10 cellular contexts compared by ENCODE assay signal in the genomic region with DNA sequence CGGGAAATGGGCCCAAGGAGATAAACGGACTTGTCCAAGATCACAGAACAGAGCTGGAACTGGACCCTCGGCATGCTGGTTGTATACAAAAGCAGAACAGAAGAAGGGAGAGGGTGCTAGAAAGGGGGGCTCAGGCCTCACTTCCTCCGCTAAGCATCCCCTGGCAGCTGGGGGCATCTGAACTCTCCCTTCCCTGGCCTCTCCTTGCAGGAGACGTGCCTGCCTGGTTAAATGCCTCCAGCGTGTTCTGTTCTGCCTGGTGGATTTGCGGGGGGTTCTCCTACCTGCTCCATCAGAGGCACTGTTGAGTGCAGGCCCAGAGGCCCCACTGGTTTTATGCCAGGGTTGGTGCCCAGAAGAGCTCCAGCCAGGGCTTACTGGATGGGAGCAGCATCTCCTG.
A peak's percentile ranks its signal among the peaks of the same experiment; 100 is the strongest.
DNase-seq lines count a peak whose midpoint lies in the region; ATAC-seq, FAIRE-seq and TF ChIP-seq lines count a peak whose summit lies in the region.
"Had no signal": no experiment of that assay in that cellular context is flagged by ENCODE, and none has a peak within 500 bp of the region (broad histone marks: within the 10 kb centered on the region; RNA-seq: fewer than 3 reads in every experiment).

No MANE protein-coding gene starts in this region.

- peak overlapping the region; percentile 88 for H3K27ac Mint-ChIP-seq in mesothelial cell of epicardium

- H3K36me3 ChIP-seq in HUES6 (ENCODE audit: control insufficient read depth, insufficient read depth, low read length) (no peaks in the 10 kb centered on the region), stomach (no peaks in the 10 kb centered on the region)

- peak overlapping the region; percentile 75; the same call in 1 of the 2 replicates for H3K27ac ChIP-seq in HUES6 (ENCODE audit: low read depth, low read length)
- H3K27ac ChIP-seq in coronary artery = peak overlapping the region; percentile 94 to 95
- peak overlapping the region in 4 of 5 donors; percentile 78 to 87 (median 82) for H3K27ac ChIP-seq in stomach

- H3K9me3 ChIP-seq in HUES6 (ENCODE audit: control insufficient read depth, insufficient read depth, low read depth, low read length) (peaks cover 5% of the 10 kb centered on the region; the same call in 1 of the 2 replicates), stomach (no peaks in the 10 kb centered on the region)

- no peak for ATAC-seq in HG03139 (IDR thresholded peaks at IDR 0.05; ENCODE audit: unreplicated experiment)

- no peak overlapping the region for H3K4me3 Mint-ChIP-seq in mesothelial cell of epicardium

- no peak for TF ChIP-seq POLR2A in stomach (IDR thresholded peaks at IDR 0.05)
- TF ChIP-seq POLR2A in H54 (IDR thresholded peaks at IDR 0.05; ENCODE audit: low read depth, low read length) = no peak

- TF ChIP-seq CTCF in coronary artery (IDR thresholded peaks at IDR 0.05) (no peak), mesothelial cell of epicardium (IDR thresholded peaks at IDR 0.05; ENCODE audit: unreplicated experiment) (no peak), stomach (IDR thresholded peaks at IDR 0.05) (no peak)

- no peak for DNase-seq in coronary artery (ENCODE audit: low spot score)
- DNase-seq in mesothelial cell of epicardium (ENCODE audit: low spot score in 2 of 2, unreplicated experiment in 2 of 2) = no peak
- no peak for DNase-seq in stomach
- no peak for DNase-seq in islet precursor cell
- DNase-seq in H54 (ENCODE audit: insufficient read length, low spot score) = no peak
- DNase-seq in COLO829 (ENCODE audit: low spot score) = no peak
- DNase-seq: activated CD8-positive, alpha-beta memory T cell treated with anti-CD3 and anti-CD28 coated beads, Interleukin-2, amount 50 U/mL, for 48 hours; NCI-H2107 had no signal

- H3K36me3 Mint-ChIP-seq in mesothelial cell of epicardium = peaks cover 13% of the 10 kb centered on the region

- H3K4me1 ChIP-seq in HUES6 (ENCODE audit: control insufficient read depth, insufficient read depth, low read length) (peaks cover 14% of the 10 kb centered on the region), stomach (peaks cover 19 to 51% (median 28%) of the 10 kb centered on the region in 4 donors)

- peaks cover 15% of the 10 kb centered on the region for H3K9me3 Mint-ChIP-seq in mesothelial cell of epicardium

- WGBS in stomach, 5 donors = 77 to 92% (median 90%) methylated on average over 7 of the region's 7 CpGs

- no peak for FAIRE-seq in H54 (lab: Jason Lieb, UNC)

- H3K27me3 ChIP-seq in HUES6 (ENCODE audit: control insufficient read depth, insufficient read depth, low read length) = peaks cover 3% of the 10 kb centered on the region; the same call in 1 of the 2 replicates
- no peaks in the 10 kb centered on the region for H3K27me3 ChIP-seq in stomach

- H3K4me1 Mint-ChIP-seq in mesothelial cell of epicardium = peaks cover 38% of the 10 kb centered on the region

- peak overlapping the region; percentile 40 for H3K9ac ChIP-seq in HUES6 (ENCODE audit: low read length)

- intact Hi-C loops in stomach (cut with DNase I; ENCODE audit: low total_unique reads) = no loop called here

- no peaks in the 10 kb centered on the region for H3K27me3 Mint-ChIP-seq in mesothelial cell of epicardium (ENCODE audit: low read depth)

- H3K4me3 ChIP-seq in HUES6 (ENCODE audit: low read depth, low read length) (0 out of 2 replicates have a peak overlapping the region, but pooled peaks have one; percentile 32), coronary artery (peak overlapping the region; percentile 62), stomach (peak overlapping the region in 1 of 4 donors; percentile 48)

- no peak for TF ChIP-seq EP300 in stomach (IDR thresholded peaks at IDR 0.05)
